ENCODE assay signal across 1 cellular context in genomic region chr11:86460461-86461404, GRCh38.
TF ChIP-seq lines count a peak whose summit lies in the region.

No MANE protein-coding gene starts in this region.

TF ChIP-seq in SK-N-SH, 30 proteins besides CTCF, POLR2A, EP300 and RAD21 (continued from another document):
- TF ChIP-seq REST (IDR thresholded peaks at IDR 0.05; ENCODE audit: low read depth, low read length) (no peak), GATA2 (CRISPR knock-in tag; IDR thresholded peaks at IDR 0.05) (no peak), YY1 (IDR thresholded peaks at IDR 0.05; ENCODE audit: low read depth) (no peak), USF1 (IDR thresholded peaks at IDR 0.05; ENCODE audit: borderline replicate concordance, low read depth) (no peak), NRF1 (IDR thresholded peaks at IDR 0.05; ENCODE audit: low read depth, low read length) (no peak), MEF2A (IDR thresholded peaks at IDR 0.05; ENCODE audit: borderline replicate concordance, low read depth) (no peak), RCOR1 (IDR thresholded peaks at IDR 0.05; ENCODE audit: low read length) (no peak), CHD2 (IDR thresholded peaks at IDR 0.05; ENCODE audit: low read length, partially characterized antibody) (no peak), SMC3 (IDR thresholded peaks at IDR 0.05; ENCODE audit: low read depth, low read length) (no peak), POLR2AphosphoS5 (IDR thresholded peaks at IDR 0.05; ENCODE audit: low read depth, low read length) (no peak)
- TF ChIP-seq, protein P1, sequence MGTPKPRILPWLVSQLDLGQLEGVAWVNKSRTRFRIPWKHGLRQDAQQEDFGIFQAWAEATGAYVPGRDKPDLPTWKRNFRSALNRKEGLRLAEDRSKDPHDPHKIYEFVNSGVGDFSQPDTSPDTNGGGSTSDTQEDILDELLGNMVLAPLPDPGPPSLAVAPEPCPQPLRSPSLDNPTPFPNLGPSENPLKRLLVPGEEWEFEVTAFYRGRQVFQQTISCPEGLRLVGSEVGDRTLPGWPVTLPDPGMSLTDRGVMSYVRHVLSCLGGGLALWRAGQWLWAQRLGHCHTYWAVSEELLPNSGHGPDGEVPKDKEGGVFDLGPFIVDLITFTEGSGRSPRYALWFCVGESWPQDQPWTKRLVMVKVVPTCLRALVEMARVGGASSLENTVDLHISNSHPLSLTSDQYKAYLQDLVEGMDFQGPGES (IDR thresholded peaks at IDR 0.05; ENCODE audit: low read depth, low read length), result no peak
